In genomic region chr11:76793834-76794291, GRCh38 we compare ENCODE assay signal across 15 cellular contexts.
DNase-seq lines count a peak whose midpoint lies in the region; ATAC-seq and TF ChIP-seq lines count a peak whose summit lies in the region.
"Had no signal": no experiment of that assay in that cellular context is flagged by ENCODE, and none has a peak within 500 bp of the region (broad histone marks: within the 10 kb centered on the region; RNA-seq: fewer than 3 reads in every experiment).

No MANE protein-coding gene starts in this region.

- H3K4me1 ChIP-seq in NT2/D1 (ENCODE audit: insufficient read depth, insufficient read length) (peaks cover 11% of the 10 kb centered on the region), subcutaneous abdominal adipose tissue (ENCODE audit: control insufficient read depth in 5 of 5, insufficient read depth in 5 of 5, low read length in 5 of 5) (peaks cover 13 to 98% (median 92%) of the 10 kb centered on the region in 5 donors)
- H3K4me1 ChIP-seq: psoas muscle had no signal

- peaks cover 38% of the 10 kb centered on the region for H3K9me3 ChIP-seq in NT2/D1 (ENCODE audit: insufficient read depth, low read length)
- no peaks in the 10 kb centered on the region for H3K9me3 ChIP-seq in subcutaneous abdominal adipose tissue (ENCODE audit: control insufficient read depth in 5 of 5, low read length in 5 of 5)
- H3K9me3 ChIP-seq: psoas muscle had no signal

- H3K9ac ChIP-seq in NT2/D1 (ENCODE audit: insufficient read length, low read depth) (peak overlapping the region; percentile 44), subcutaneous abdominal adipose tissue (ENCODE audit: low read length in 5 of 5) (peak overlapping the region in 2 of 5 donors; percentile 1 to 6)

- H3K4me3 ChIP-seq in NT2/D1 (ENCODE audit: insufficient read length, low read depth) (peak overlapping the region; percentile 2), subcutaneous abdominal adipose tissue (ENCODE audit: low read depth in 1 of 5, low read length in 5 of 5) (no peak overlapping the region)
- H3K4me3 ChIP-seq: psoas muscle had no signal

- peak overlapping the region; percentile 75 for H3K27ac ChIP-seq in subcutaneous abdominal adipose tissue (ENCODE audit: low read depth, low read length)
- H3K27ac ChIP-seq: psoas muscle had no signal

- H3K36me3 ChIP-seq in NT2/D1 (ENCODE audit: insufficient read depth, insufficient read length, low read length) (peaks cover 44% of the 10 kb centered on the region), subcutaneous abdominal adipose tissue (ENCODE audit: control insufficient read depth in 5 of 5, insufficient read depth in 5 of 5, low read length in 5 of 5) (peaks cover 0 to 40% (median 29%) of the 10 kb centered on the region in 5 donors)

- DNase-seq in GM13976 (ENCODE audit: low spot score) (peak; percentile 9), NT2/D1 (ENCODE audit: low read depth, low spot score) (no peak), islet precursor cell (peak; percentile 43), inferior parietal cortex (ENCODE audit: extremely low spot score) (no peak), cerebellar cortex (ENCODE audit: low spot score) (no peak)
- DNase-seq: activated CD8-positive, alpha-beta T cell treated with anti-CD3 and anti-CD28 coated beads, Interleukin-2, amount 10 ng/mL, durations not matched to agents 7 days and 5 days; activated naive CD4-positive, alpha-beta T cell treated with Interleukin-2 at 50 U/mL for 16 hours; CD4-positive, alpha-beta T cell; HCEC 1CT; hippocampal formation; psoas muscle; RPMI8226; stimulated activated CD4-positive, alpha-beta T cell treated with anti-CD3 and anti-CD28 coated beads, Interleukin-2, amount 100 ng/mL, for 24 hours had no signal

- H3K27me3 ChIP-seq in NT2/D1 (ENCODE audit: insufficient read depth, insufficient read length) (no peaks in the 10 kb centered on the region), subcutaneous abdominal adipose tissue (ENCODE audit: control insufficient read depth in 5 of 5, insufficient read depth in 4 of 5, low read length in 5 of 5) (no peaks in the 10 kb centered on the region)

- TF ChIP-seq CTCF in GM13976 (IDR thresholded peaks at IDR 0.05; ENCODE audit: borderline replicate concordance, control extremely low read depth, extremely low read depth, insufficient read depth, missing control alignments): no peak

- in situ Hi-C loops in GM13976 (cut with MboI; ENCODE audit: low sequenced_read_pairs, unreplicated experiment): no loop called here

- ATAC-seq in GM21825 (IDR thresholded peaks at IDR 0.05; ENCODE audit: unreplicated experiment): no peak
- ATAC-seq: activated CD8-positive, alpha-beta T cell treated with anti-CD3 and anti-CD28 coated beads, Interleukin-2, amount 10 ng/mL, durations not matched to agents 7 days and 5 days had no signal

Comparison
In these comparisons a context has a peak if more than half of its experiments do, and no peak if none do; other contexts are left out.
1. DNase-seq: peak in GM13976 (single experiment) and islet precursor cell (single experiment); none in NT2/D1 (single experiment), inferior parietal cortex (single experiment) and cerebellar cortex (single experiment).